8 cellular contexts compared by ENCODE assay signal in the genomic region with DNA sequence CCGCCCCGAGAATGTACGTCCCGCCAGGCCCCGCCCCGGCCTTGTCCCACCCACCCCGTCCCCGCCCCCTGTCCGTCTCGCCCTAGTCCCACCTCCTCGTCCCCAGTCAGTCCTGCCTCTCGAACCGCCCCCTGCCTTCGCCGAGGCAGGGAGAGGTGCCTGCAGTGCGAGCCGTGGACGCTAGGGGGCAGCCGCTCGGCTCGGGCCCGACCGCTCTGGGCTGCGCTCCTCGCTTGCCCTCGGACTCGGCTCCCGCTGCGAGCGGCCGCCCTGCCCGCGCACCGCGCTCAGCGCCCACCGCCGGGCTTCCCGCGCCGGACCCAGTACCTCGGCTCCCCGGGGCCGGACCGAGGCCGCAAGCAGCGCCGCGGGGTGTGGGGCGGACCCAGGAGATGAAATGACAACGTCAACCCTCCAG. TPM values are rescaled to one million over a fixed set of nuclear protein-coding genes. Genes with fewer than 3 reads are reported as not detected.
DNase-seq lines count a peak whose midpoint lies in the region; ATAC-seq and TF ChIP-seq lines count a peak whose summit lies in the region.

A gene (plus strand): TSS at position 236 of the 418 bp plus-strand sequence. CDS start 162 bp downstream, at position 398.

- DNase-seq in Ammon's horn (ENCODE audit: low spot score) (peak; percentile 99), NCI-H446 treated with DMSO at 0.1 percent for 48 hours (lab: John Stamatoyannopoulos, UW) (peak; percentile 76), cerebellar nuclear complex (lab: John Stamatoyannopoulos, UW) (peak; percentile 77 to 80), kidney epithelial cell (ENCODE audit: low read depth) (peak; percentile 71)
- DNase-seq in activated CD4-positive, CD25-positive, alpha-beta regulatory T cell treated with anti-CD3 and anti-CD28 coated beads, Interleukin-2, amount 50 U/mL, for 72 hours, result peak; percentile 100
- DNase-seq in stimulated activated CD4-positive, alpha-beta T cell treated with anti-CD3 and anti-CD28 coated beads, Interleukin-15, amount 100 ng/mL, for 48 hours (ENCODE audit: low read depth in 2 of 2), result peak; percentile 92 to 98

- H3K36me3 ChIP-seq in kidney epithelial cell (ENCODE audit: control insufficient read depth, insufficient read depth, low read length), result peaks cover 5% of the 10 kb centered on the region

- H3K4me3 ChIP-seq in kidney epithelial cell (ENCODE audit: low read depth, low read length), result peak within 1 kb of the TSS; percentile 91

- H3K27me3 ChIP-seq in kidney epithelial cell (ENCODE audit: control insufficient read depth, insufficient read depth, low read length), result no peaks in the 10 kb centered on the region

- peak; percentile 74 for TF ChIP-seq CTCF in kidney epithelial cell (IDR thresholded peaks at IDR 0.05; ENCODE audit: insufficient read depth, low read length, poor library complexity, severe bottlenecking)

- peak; percentile 95 for ATAC-seq in GM19043 (IDR thresholded peaks at IDR 0.05; ENCODE audit: low read depth, unreplicated experiment)
- ATAC-seq in HG03378 (IDR thresholded peaks at IDR 0.05; ENCODE audit: unreplicated experiment), result peak; percentile 65

RNA-seq across cellular contexts. Expression of the gene that starts here (rescaled TPM):
- 38.1 and 42.2 TPM in 2 replicates for total RNA-seq in kidney epithelial cell

Comparison
In these comparisons a context has a peak if more than half of its experiments do, and no peak if none do; other contexts are left out.
1. Peak in every context shown above with its lines: DNase-seq, ATAC-seq and H3K4me3 ChIP-seq.